ENCODE assay signal across 8 cellular contexts in genomic region chr14:69153848-69154208, GRCh38. TPM values are rescaled to one million over a fixed set of nuclear protein-coding genes. Genes with fewer than 3 reads are reported as not detected.
A peak's percentile ranks its signal among the peaks of the same experiment; 100 is the strongest.
DNase-seq lines count a peak whose midpoint lies in the region; ATAC-seq and TF ChIP-seq lines count a peak whose summit lies in the region.

No MANE protein-coding gene starts in this region.

- peaks cover 36% of the 10 kb centered on the region for H3K36me3 Mint-ChIP-seq in CD4-positive, alpha-beta T cell (ENCODE audit: low read depth)
- peaks cover 1% of the 10 kb centered on the region for H3K36me3 Mint-ChIP-seq in activated naive CD8-positive, alpha-beta T cell

- peak overlapping the region; percentile 84 for H3K4me3 ChIP-seq in Jurkat, Clone E6-1 (ENCODE audit: low read length)
- H3K4me3 ChIP-seq in left ventricle myocardium inferior (peak overlapping the region; percentile 94), retinal pigment epithelial cell (ENCODE audit: low read length) (peak overlapping the region; percentile 89)

- no peaks in the 10 kb centered on the region for H3K9me3 ChIP-seq in CD4-positive, alpha-beta T cell (ENCODE audit: control insufficient read depth, low read length)
- H3K9me3 ChIP-seq in left ventricle myocardium inferior (replicated peaks), result no peaks in the 10 kb centered on the region

- no peaks in the 10 kb centered on the region for H3K9me3 Mint-ChIP-seq in CD4-positive, alpha-beta T cell
- no peaks in the 10 kb centered on the region for H3K9me3 Mint-ChIP-seq in activated naive CD8-positive, alpha-beta T cell (ENCODE audit: low read depth)

- peak overlapping the region; percentile 99 for H3K4me3 Mint-ChIP-seq in CD4-positive, alpha-beta T cell
- peak overlapping the region; percentile 94 for H3K4me3 Mint-ChIP-seq in activated naive CD8-positive, alpha-beta T cell

- POLR2A ChIA-PET in CD4-positive, alpha-beta T cell (lab: Charles Lee), result interaction anchor here (1.6 to 5.9 kb wide), 3 partner anchors 23 to 37 kb away, joined by 5 to 52 read pairs (median 5); partner anchors contain the start of gene EXD2

- ATAC-seq in CD4-positive, alpha-beta T cell (ENCODE audit: poor library complexity), result no peak

- no peak for DNase-seq in CD4-positive, alpha-beta T cell
- DNase-seq in Jurkat, Clone E6-1 (ENCODE audit: low read depth, low spot score), result no peak
- DNase-seq in left ventricle myocardium inferior (peak; percentile 24), retinal pigment epithelial cell (ENCODE audit: low read depth) (no peak), NCI-H2029 treated with DMSO at 0.1 percent for 48 hours (lab: John Stamatoyannopoulos, UW) (no peak), RPMI8226 (no peak)
- DNase-seq in stimulated activated CD4-positive, alpha-beta T cell treated with anti-CD3 and anti-CD28 coated beads, Interleukin-1b, Interleukin-23, amount 100 ng/mL, for 48 hours, result no peak

- no peak for TF ChIP-seq CTCF in CD4-positive, alpha-beta T cell (IDR thresholded peaks at IDR 0.05)
- TF ChIP-seq CTCF in left ventricle myocardium inferior (IDR thresholded peaks at IDR 0.05; ENCODE audit: borderline replicate concordance) (no peak), retinal pigment epithelial cell (conservative IDR thresholded peaks at IDR 0.05; ENCODE audit: low read depth, low read length) (no peak)

- H3K36me3 ChIP-seq in left ventricle myocardium inferior, result peaks cover 5% of the 10 kb centered on the region

- H3K4me1 ChIP-seq in left ventricle myocardium inferior, result peaks cover 52% of the 10 kb centered on the region

- peak overlapping the region; percentile 55 for H3K27ac ChIP-seq in CD4-positive, alpha-beta T cell (ENCODE audit: low read depth, low read length)
- peak overlapping the region; percentile 96 for H3K27ac ChIP-seq in left ventricle myocardium inferior (replicated peaks)

- H3K27me3 ChIP-seq in CD4-positive, alpha-beta T cell (ENCODE audit: control insufficient read depth, insufficient read depth, low read length), result no peaks in the 10 kb centered on the region
- no peaks in the 10 kb centered on the region for H3K27me3 ChIP-seq in left ventricle myocardium inferior (ENCODE audit: low read depth)

- peaks cover 31% of the 10 kb centered on the region for H3K4me1 Mint-ChIP-seq in CD4-positive, alpha-beta T cell (ENCODE audit: low read depth)
- peaks cover 28% of the 10 kb centered on the region for H3K4me1 Mint-ChIP-seq in activated naive CD8-positive, alpha-beta T cell (ENCODE audit: low read depth)

- intact Hi-C loops in CD4-positive, alpha-beta T cell (cut with DNase I, micrococcal nuclease), result loop anchor here (2.0 to 10.0 kb wide), 11 partner anchors 25 to 1792 kb away; partner anchors contain the start of genes ERH (in 2 of the 2), SLC39A9 (in 2 of the 2), ACTN1 (in 1 of the 2) and COX16 (in 1 of the 2)
- intact Hi-C loops in left ventricle myocardium inferior (cut with micrococcal nuclease), result no loop called here

- H3K27ac Mint-ChIP-seq in CD4-positive, alpha-beta T cell, result peak overlapping the region; percentile 81
- H3K27ac Mint-ChIP-seq in activated naive CD8-positive, alpha-beta T cell, result peak overlapping the region; percentile 73

- peaks cover 3% of the 10 kb centered on the region for H3K27me3 Mint-ChIP-seq in CD4-positive, alpha-beta T cell
- H3K27me3 Mint-ChIP-seq in activated naive CD8-positive, alpha-beta T cell, result no peaks in the 10 kb centered on the region

- CTCF ChIA-PET in CD4-positive, alpha-beta T cell (lab: Charles Lee), result interaction anchor here (0.6 to 5.8 kb wide), 2 partner anchors 22 to 89 kb away, joined by 3 to 62 read pairs; no protein-coding TSS in a partner anchor

RNA-seq across cellular contexts. Expression of gene DCAF5, which starts 0.9 kb away (rescaled TPM):
- total RNA-seq in CD4-positive, alpha-beta T cell, result 10 to 100 TPM; 60.9 to 61.5 TPM
- polyA plus RNA-seq in Jurkat, Clone E6-1 (2012; ENCODE audit: insufficient read depth, insufficient read length), result 27.3 TPM
- total RNA-seq in left ventricle myocardium inferior, result 57.8 TPM

RNA-seq across cellular contexts. Expression of gene EXD2, which starts 37.5 kb away (rescaled TPM):
- 1 to 10 TPM; 6.6 to 7.0 TPM for total RNA-seq in CD4-positive, alpha-beta T cell
- polyA plus RNA-seq in Jurkat, Clone E6-1 (2012; ENCODE audit: insufficient read depth, insufficient read length), result 6.0 TPM
- 16.5 TPM for total RNA-seq in left ventricle myocardium inferior
